ENCODE assay signal across 17 cellular contexts in genomic region chr5:32601623-32602295, GRCh38. TPM values are rescaled to one million over a fixed set of nuclear protein-coding genes. Genes with fewer than 3 reads are reported as not detected.
DNase-seq lines count a peak whose midpoint lies in the region; ATAC-seq, FAIRE-seq and TF ChIP-seq lines count a peak whose summit lies in the region.
"Had no signal": no experiment of that assay in that cellular context is flagged by ENCODE, and none has a peak within 500 bp of the region (broad histone marks: within the 10 kb centered on the region; RNA-seq: fewer than 3 reads in every experiment).

No MANE protein-coding gene starts in this region.

- no peak for ATAC-seq in activated CD8-positive, alpha-beta memory T cell treated with anti-CD3 and anti-CD28 coated beads, Interleukin-2, amount 10 ng/mL, durations not matched to agents 7 days and 5 days
- ATAC-seq in T-cell (replicated peaks in 1 of 4) (no peak), HG03097 (IDR thresholded peaks at IDR 0.05; ENCODE audit: low FRiP score, unreplicated experiment) (no peak)
- ATAC-seq: left ventricle myocardium superior, SK-N-SH treated with all-trans-retinoic acid at 6 μM for 48 hours had no signal

- peak overlapping the region; percentile 40 for H3K27ac Mint-ChIP-seq in activated CD8-positive, alpha-beta memory T cell treated with anti-CD3 and anti-CD28 coated beads, Interleukin-2, amount 10 ng/mL, durations not matched to agents 7 days and 5 days
- peak overlapping the region; percentile 30 to 71 for H3K27ac Mint-ChIP-seq in T-cell
- H3K27ac Mint-ChIP-seq in progenitor cell of endocrine pancreas, result peak overlapping the region; percentile 55
- H3K27ac Mint-ChIP-seq: endodermal cell had no signal

- no peaks in the 10 kb centered on the region for H3K27me3 Mint-ChIP-seq in activated CD8-positive, alpha-beta memory T cell treated with anti-CD3 and anti-CD28 coated beads, Interleukin-2, amount 10 ng/mL, durations not matched to agents 7 days and 5 days
- H3K27me3 Mint-ChIP-seq in T-cell, result no peaks in the 10 kb centered on the region
- H3K27me3 Mint-ChIP-seq in progenitor cell of endocrine pancreas, result no peaks in the 10 kb centered on the region

- no peak for TF ChIP-seq CTCF in progenitor cell of endocrine pancreas (IDR thresholded peaks at IDR 0.05; ENCODE audit: unreplicated experiment)

- POLR2A ChIA-PET in T-cell (lab: Charles Lee), result interaction anchor here in 1 of 2 donors (0.7 kb wide), 1 partner anchor 444 kb away, joined by 3 read pairs; no protein-coding TSS in a partner anchor

- no peak overlapping the region for H3K4me3 Mint-ChIP-seq in activated CD8-positive, alpha-beta memory T cell treated with anti-CD3 and anti-CD28 coated beads, Interleukin-2, amount 10 ng/mL, durations not matched to agents 7 days and 5 days
- H3K4me3 Mint-ChIP-seq in T-cell (no peak overlapping the region), progenitor cell of endocrine pancreas (ENCODE audit: low read depth) (no peak overlapping the region)
- H3K4me3 Mint-ChIP-seq: endodermal cell had no signal

- DNase-seq in activated CD8-positive, alpha-beta memory T cell treated with anti-CD3 and anti-CD28 coated beads, Interleukin-2, amount 10 ng/mL, durations not matched to agents 7 days and 5 days, result no peak
- no peak for DNase-seq in activated CD8-positive, alpha-beta memory T cell treated with anti-CD3 and anti-CD28 coated beads for 24 hours
- DNase-seq in T-cell (no peak), progenitor cell of endocrine pancreas (ENCODE audit: low spot score, unreplicated experiment) (no peak), NCI-H128 (lab: John Stamatoyannopoulos, UW; ENCODE audit: unreplicated experiment) (no peak), epidermal melanocyte (ENCODE audit: insufficient read length, low spot score) (no peak)
- DNase-seq: activated CD4-positive, alpha-beta T cell treated with anti-CD3 and anti-CD28 coated beads, Interleukin-2, amount 50 U/mL, for 48 hours; activated gamma-delta T cell; central memory CD4-positive, alpha-beta T cell; endodermal cell; foreskin melanocyte; left ventricle myocardium superior; NCI-H1436; stimulated activated naive CD4-positive, alpha-beta T cell had no signal

- H3K9me3 Mint-ChIP-seq in activated CD8-positive, alpha-beta memory T cell treated with anti-CD3 and anti-CD28 coated beads, Interleukin-2, amount 10 ng/mL, durations not matched to agents 7 days and 5 days (ENCODE audit: low read depth), result no peaks in the 10 kb centered on the region
- H3K9me3 Mint-ChIP-seq in T-cell, result no peaks in the 10 kb centered on the region
- no peaks in the 10 kb centered on the region for H3K9me3 Mint-ChIP-seq in progenitor cell of endocrine pancreas (ENCODE audit: low read depth)
- H3K9me3 Mint-ChIP-seq: endodermal cell had no signal

- CTCF ChIA-PET in activated CD8-positive, alpha-beta memory T cell treated with anti-CD3 and anti-CD28 coated beads, Interleukin-2, amount 10 ng/mL, durations not matched to agents 7 days and 5 days (lab: Charles Lee), result interaction anchor here (3.8 kb wide), 1 partner anchor 12 kb away, joined by 16 read pairs; no protein-coding TSS in a partner anchor
- CTCF ChIA-PET in T-cell (lab: Charles Lee), result interaction anchor here in 1 of 2 donors (2.6 kb wide), 1 partner anchor 11 kb away, joined by 18 read pairs; no protein-coding TSS in a partner anchor

- H3K4me1 Mint-ChIP-seq in activated CD8-positive, alpha-beta memory T cell treated with anti-CD3 and anti-CD28 coated beads, Interleukin-2, amount 10 ng/mL, durations not matched to agents 7 days and 5 days, result peaks cover 36% of the 10 kb centered on the region
- H3K4me1 Mint-ChIP-seq in T-cell, result peaks cover 44 to 56% (median 45%) of the 10 kb centered on the region in 3 donors
- H3K4me1 Mint-ChIP-seq in progenitor cell of endocrine pancreas (ENCODE audit: low read depth), result no peaks in the 10 kb centered on the region
- H3K4me1 Mint-ChIP-seq: endodermal cell had no signal

- peak; percentile 87 for FAIRE-seq in colon (lab: Jason Lieb, UNC)

- H3K36me3 Mint-ChIP-seq in activated CD8-positive, alpha-beta memory T cell treated with anti-CD3 and anti-CD28 coated beads, Interleukin-2, amount 10 ng/mL, durations not matched to agents 7 days and 5 days, result peaks cover 67% of the 10 kb centered on the region
- peaks cover 62% of the 10 kb centered on the region for H3K36me3 Mint-ChIP-seq in T-cell
- H3K36me3 Mint-ChIP-seq in progenitor cell of endocrine pancreas (ENCODE audit: insufficient read depth), result peaks cover 35% of the 10 kb centered on the region

RNA-seq across cellular contexts. Expression of gene SUB1, which starts 16.4 kb away (rescaled TPM):
- total RNA-seq in activated CD8-positive, alpha-beta memory T cell treated with anti-CD3 and anti-CD28 coated beads, Interleukin-2, amount 10 ng/mL, durations not matched to agents 7 days and 5 days, result 100 to 1,000 TPM; 525 to 528 TPM
- total RNA-seq in T-cell (100 to 1,000 TPM; 178 to 339 (median 203) TPM), progenitor cell of endocrine pancreas (210 and 211 TPM in 2 replicates)
